25 cellular contexts compared by ENCODE assay signal in the genomic region with DNA sequence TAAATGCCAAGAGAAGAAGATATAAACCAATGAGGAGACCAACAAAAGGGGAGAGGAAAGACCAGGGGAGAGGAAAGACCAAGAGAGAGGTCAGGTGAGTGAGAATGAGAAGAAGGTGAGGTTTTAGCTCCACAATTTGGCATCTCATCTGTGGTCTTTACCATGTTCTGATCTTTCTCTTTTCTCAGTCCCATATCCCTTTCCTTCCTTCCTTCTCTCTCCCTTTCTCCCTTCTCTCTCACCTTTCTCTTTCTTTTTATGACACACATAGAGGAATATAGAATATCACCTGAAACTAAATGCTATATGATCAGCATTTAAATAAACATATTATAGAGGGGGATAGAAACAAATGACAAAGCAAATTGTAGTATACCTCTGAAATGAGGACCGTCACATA.
"Had no signal": no experiment of that assay in that cellular context is flagged by ENCODE, and none has a peak within 500 bp of the region (broad histone marks: within the 10 kb centered on the region; RNA-seq: fewer than 3 reads in every experiment).

No MANE protein-coding gene starts in this region.

- H3K27ac Mint-ChIP-seq: natural killer cell treated with Interleukin-12 subunit alpha and Interleukin-12 subunit beta and Interleukin-15 and Interleukin-18, amount 100 ng/mL, for 72 hours; nephron progenitor cell; progenitor cell of endocrine pancreas; stimulated activated effector memory CD8-positive, alpha-beta T cell treated with anti-CD3 and anti-CD28 coated beads, Interleukin-12 subunit alpha, Interleukin-12 subunit beta, amount 100 ng/mL, for 72 hours; stimulated activated naive B cell treated with anti-CD40 and anti-IgM and Interleukin-4, amounts not matched to agents 10 μg/mL and 1 μg/mL and 100 μg/mL, for 72 hours; stimulated activated naive CD8-positive, alpha-beta T cell treated with anti-CD3 and anti-CD28 coated beads, Interleukin-15, Interleukin-2, amounts not matched to agents 100 ng/mL and 50 ng/mL, for 24 hours had no signal

- DNase-seq: naive thymus-derived CD8-positive, alpha-beta T cell; nephron progenitor cell; occipital lobe; ovary; posterior cingulate gyrus; psoas muscle; right cardiac atrium; right lobe of liver; sigmoid colon; small intestine; stimulated activated CD4-positive, alpha-beta T cell treated with anti-CD3 and anti-CD28 coated beads, Interleukin-15, amount 100 ng/mL, for 24 hours; stimulated activated CD4-positive, alpha-beta T cell treated with anti-CD3 and anti-CD28 coated beads, Interleukin-2, amount 100 ng/mL, for 24 hours; stimulated activated CD4-positive, alpha-beta T cell treated with anti-CD3 and anti-CD28 coated beads, Interleukin-2, amount 100 ng/mL, for 48 hours; stimulated activated CD4-positive, alpha-beta T cell treated with anti-CD3 and anti-CD28 coated beads, Interleukin-4, amount 100 ng/mL, for 24 hours; stimulated activated naive B cell treated with anti-CD40 and anti-IgM and Interleukin-4, amounts not matched to agents 10 μg/mL and 1 μg/mL and 100 μg/mL, for 72 hours; stimulated activated naive CD4-positive, alpha-beta T cell treated with Interleukin-2 at 50 U/mL for 16 hours; stomach; thyroid gland; trophoblast cell; upper lobe of left lung had no signal

- ATAC-seq: naive thymus-derived CD8-positive, alpha-beta T cell; natural killer cell treated with Interleukin-12 subunit alpha and Interleukin-12 subunit beta and Interleukin-15 and Interleukin-18, amount 100 ng/mL, for 72 hours; psoas muscle; right cardiac atrium; right lobe of liver; stimulated activated effector memory CD8-positive, alpha-beta T cell treated with anti-CD3 and anti-CD28 coated beads, Interleukin-12 subunit alpha, Interleukin-12 subunit beta, amount 100 ng/mL, for 72 hours; stimulated activated naive B cell treated with anti-CD40 and anti-IgM and Interleukin-4, amounts not matched to agents 10 μg/mL and 1 μg/mL and 100 μg/mL, for 72 hours had no signal

- H3K4me1 Mint-ChIP-seq: stimulated activated effector memory CD8-positive, alpha-beta T cell treated with anti-CD3 and anti-CD28 coated beads, Interleukin-12 subunit alpha, Interleukin-12 subunit beta, amount 100 ng/mL, for 72 hours; stimulated activated naive B cell treated with anti-CD40 and anti-IgM and Interleukin-4, amounts not matched to agents 10 μg/mL and 1 μg/mL and 100 μg/mL, for 72 hours had no signal

- H3K27me3 Mint-ChIP-seq: naive thymus-derived CD8-positive, alpha-beta T cell; natural killer cell treated with Interleukin-12 subunit alpha and Interleukin-12 subunit beta and Interleukin-15 and Interleukin-18, amount 100 ng/mL, for 72 hours; progenitor cell of endocrine pancreas; stimulated activated naive B cell treated with anti-CD40 and anti-IgM and Interleukin-4, amounts not matched to agents 10 μg/mL and 1 μg/mL and 100 μg/mL, for 72 hours; stimulated activated naive CD8-positive, alpha-beta T cell treated with anti-CD3 and anti-CD28 coated beads, Interleukin-15, Interleukin-2, amounts not matched to agents 100 ng/mL and 50 ng/mL, for 24 hours had no signal

- H3K9me3 Mint-ChIP-seq: naive thymus-derived CD8-positive, alpha-beta T cell; natural killer cell treated with Interleukin-12 subunit alpha and Interleukin-12 subunit beta and Interleukin-15 and Interleukin-18, amount 100 ng/mL, for 72 hours; nephron progenitor cell; neural crest cell; stimulated activated effector memory CD8-positive, alpha-beta T cell treated with anti-CD3 and anti-CD28 coated beads, Interleukin-12 subunit alpha, Interleukin-12 subunit beta, amount 100 ng/mL, for 72 hours; stimulated activated naive B cell treated with anti-CD40 and anti-IgM and Interleukin-4, amounts not matched to agents 10 μg/mL and 1 μg/mL and 100 μg/mL, for 72 hours; stimulated activated naive CD8-positive, alpha-beta T cell treated with anti-CD3 and anti-CD28 coated beads, Interleukin-15, Interleukin-2, amounts not matched to agents 100 ng/mL and 50 ng/mL, for 24 hours had no signal

- H3K4me3 Mint-ChIP-seq: naive thymus-derived CD8-positive, alpha-beta T cell; natural killer cell treated with Interleukin-12 subunit alpha and Interleukin-12 subunit beta and Interleukin-15 and Interleukin-18, amount 100 ng/mL, for 72 hours; nephron progenitor cell; neural crest cell; stimulated activated effector memory CD8-positive, alpha-beta T cell treated with anti-CD3 and anti-CD28 coated beads, Interleukin-12 subunit alpha, Interleukin-12 subunit beta, amount 100 ng/mL, for 72 hours; stimulated activated naive B cell treated with anti-CD40 and anti-IgM and Interleukin-4, amounts not matched to agents 10 μg/mL and 1 μg/mL and 100 μg/mL, for 72 hours; stimulated activated naive CD8-positive, alpha-beta T cell treated with anti-CD3 and anti-CD28 coated beads, Interleukin-15, Interleukin-2, amounts not matched to agents 100 ng/mL and 50 ng/mL, for 24 hours had no signal
